8 cellular contexts compared by ENCODE assay signal in the genomic region with DNA sequence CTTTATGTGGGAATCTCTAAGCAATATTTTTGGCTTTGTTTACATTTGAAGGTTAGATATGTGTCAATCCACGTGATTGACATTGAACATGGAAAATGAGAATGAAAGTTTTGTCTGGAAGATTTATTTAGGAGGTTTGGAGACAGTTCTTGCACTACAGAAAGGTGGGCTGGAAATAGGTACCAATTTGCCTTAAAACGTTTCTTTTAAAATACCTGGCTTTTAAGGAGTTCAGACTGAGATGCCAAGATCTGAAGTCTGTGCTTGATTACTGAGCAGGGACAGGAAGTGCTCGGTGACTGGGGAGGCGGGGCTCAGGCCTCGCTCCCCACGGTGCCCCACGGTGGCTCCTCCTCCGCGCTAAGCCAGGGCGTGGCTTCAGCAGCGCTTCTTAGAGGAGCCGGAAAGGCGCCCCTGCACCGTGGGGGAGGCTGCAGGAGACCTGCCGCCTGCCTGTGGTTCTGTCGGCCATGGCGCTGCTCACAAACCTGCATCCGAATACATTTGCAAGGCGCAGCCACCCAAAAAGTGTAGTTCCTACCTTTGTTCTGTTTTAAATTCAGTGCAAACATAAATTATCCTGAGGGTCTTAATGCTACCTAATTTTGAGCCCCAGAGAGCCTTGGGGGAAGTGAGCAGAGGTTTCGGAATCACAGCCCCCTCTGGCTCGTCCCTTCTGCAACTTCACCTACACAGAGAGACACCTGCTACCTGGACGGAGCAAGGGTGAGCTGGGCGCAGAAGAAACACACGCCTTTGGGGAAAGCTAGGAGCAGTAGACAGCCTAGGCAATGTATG. TPM values are rescaled to one million over a fixed set of nuclear protein-coding genes. Genes with fewer than 3 reads are reported as not detected.
DNase-seq lines count a peak whose midpoint lies in the region; ATAC-seq and TF ChIP-seq lines count a peak whose summit lies in the region.

No MANE protein-coding gene starts in this region.

- no peaks in the 10 kb centered on the region for H3K79me2 ChIP-seq in fibroblast of lung (ENCODE audit: control insufficient read depth, insufficient read depth, low read length)

- POLR2A ChIA-PET in naive thymus-derived CD4-positive, alpha-beta T cell (lab: Charles Lee), result interaction anchor here (0.6 to 11.8 kb wide), 19 partner anchors 10 to 191 kb away, joined by 3 to 202 read pairs (median 5); partner anchors contain the start of genes C9orf78, FNBP1, GPR107 and USP20

- peak overlapping the region; percentile 96 for H3K27ac Mint-ChIP-seq in activated T-cell treated with anti-CD3 and anti-CD28 coated beads, Interleukin-2, amount 50 U/mL, for 72 hours
- peak overlapping the region; percentile 97 to 100 (median 100) for H3K27ac Mint-ChIP-seq in naive thymus-derived CD4-positive, alpha-beta T cell
- H3K27ac Mint-ChIP-seq in stimulated activated naive B cell treated with anti-CD40 and anti-IgM and Interleukin-4, amounts not matched to agents 10 μg/mL and 1 μg/mL and 100 μg/mL, for 72 hours, result peak overlapping the region; percentile 99

- H3K27ac ChIP-seq in Peyer's patch, result peak overlapping the region; percentile 79 to 91 (median 84)
- no peak overlapping the region for H3K27ac ChIP-seq in fibroblast of lung (ENCODE audit: insufficient read depth, low read length)
- peak overlapping the region; percentile 99 for H3K27ac ChIP-seq in naive thymus-derived CD4-positive, alpha-beta T cell (ENCODE audit: low read depth, low read length)

- H3K4me2 ChIP-seq in fibroblast of lung (ENCODE audit: extremely low read depth, insufficient read depth, low read length), result peak overlapping the region; percentile 65

- H4K20me1 ChIP-seq in fibroblast of lung (ENCODE audit: control insufficient read depth, extremely low read depth, insufficient read depth, low read length), result no peaks in the 10 kb centered on the region

- peaks cover 8 to 36% (median 22%) of the 10 kb centered on the region in 4 donors for H3K4me1 ChIP-seq in Peyer's patch
- H3K4me1 ChIP-seq in fibroblast of lung (ENCODE audit: control insufficient read depth, extremely low read depth, insufficient read depth, low read length), result peaks cover 15% of the 10 kb centered on the region
- peaks cover 20 to 37% of the 10 kb centered on the region in 2 donors for H3K4me1 ChIP-seq in naive thymus-derived CD4-positive, alpha-beta T cell (ENCODE audit: control insufficient read depth in 2 of 2, insufficient read depth in 2 of 2, low read length in 2 of 2)

- no peaks in the 10 kb centered on the region for H3K27me3 Mint-ChIP-seq in activated T-cell treated with anti-CD3 and anti-CD28 coated beads, Interleukin-2, amount 50 U/mL, for 72 hours (ENCODE audit: low read depth)
- H3K27me3 Mint-ChIP-seq in naive thymus-derived CD4-positive, alpha-beta T cell, result peaks cover 0 to 4% (median 0%) of the 10 kb centered on the region in 5 donors
- no peaks in the 10 kb centered on the region for H3K27me3 Mint-ChIP-seq in stimulated activated naive B cell treated with anti-CD40 and anti-IgM and Interleukin-4, amounts not matched to agents 10 μg/mL and 1 μg/mL and 100 μg/mL, for 72 hours

- H3K36me3 ChIP-seq in Peyer's patch, result peaks cover 0 to 19% (median 0%) of the 10 kb centered on the region in 3 donors
- peaks cover 10% of the 10 kb centered on the region for H3K36me3 ChIP-seq in fibroblast of lung (ENCODE audit: control insufficient read depth, insufficient read depth, low read length)
- peaks cover 0 to 14% (median 0%) of the 10 kb centered on the region in 3 experiments for H3K36me3 ChIP-seq in naive thymus-derived CD4-positive, alpha-beta T cell (ENCODE audit: control insufficient read depth in 2 of 3, insufficient read depth in 3 of 3, low read length in 3 of 3)

- ATAC-seq in GM21423 (IDR thresholded peaks at IDR 0.05; ENCODE audit: unreplicated experiment), result peak; percentile 42
- ATAC-seq in activated T-cell treated with anti-CD3 and anti-CD28 coated beads, Interleukin-2, amount 50 U/mL, for 72 hours (replicated peaks in 1 of 2), result peak; percentile 46 to 54
- peak; percentile 69 for ATAC-seq in naive thymus-derived CD4-positive, alpha-beta T cell
- ATAC-seq in stimulated activated naive B cell treated with anti-CD40 and anti-IgM and Interleukin-4, amounts not matched to agents 10 μg/mL and 1 μg/mL and 100 μg/mL, for 72 hours (replicated peaks), result peak; percentile 49 to 55

- peak in 1 of 2 donors; percentile 48 for TF ChIP-seq POLR2A in Peyer's patch (IDR thresholded peaks at IDR 0.05)

- peaks cover 52% of the 10 kb centered on the region for H3K4me1 Mint-ChIP-seq in activated T-cell treated with anti-CD3 and anti-CD28 coated beads, Interleukin-2, amount 50 U/mL, for 72 hours (ENCODE audit: low read depth)
- H3K4me1 Mint-ChIP-seq in naive thymus-derived CD4-positive, alpha-beta T cell, result peaks cover 37 to 57% (median 48%) of the 10 kb centered on the region in 7 donors
- H3K4me1 Mint-ChIP-seq in stimulated activated naive B cell treated with anti-CD40 and anti-IgM and Interleukin-4, amounts not matched to agents 10 μg/mL and 1 μg/mL and 100 μg/mL, for 72 hours, result peaks cover 47 to 59% of the 10 kb centered on the region in 2 donors

- H3K9me3 ChIP-seq in Peyer's patch, result no peaks in the 10 kb centered on the region
- no peaks in the 10 kb centered on the region for H3K9me3 ChIP-seq in fibroblast of lung (ENCODE audit: control insufficient read depth, insufficient read depth, low read depth, low read length)
- no peaks in the 10 kb centered on the region for H3K9me3 ChIP-seq in naive thymus-derived CD4-positive, alpha-beta T cell (ENCODE audit: control insufficient read depth in 2 of 3, low read length in 3 of 3)

- H3K27me3 ChIP-seq in Peyer's patch (no peaks in the 10 kb centered on the region), fibroblast of lung (ENCODE audit: control insufficient read depth, insufficient read depth, low read length) (no peaks in the 10 kb centered on the region)
- H3K27me3 ChIP-seq in naive thymus-derived CD4-positive, alpha-beta T cell (ENCODE audit: control insufficient read depth in 2 of 2, insufficient read depth in 2 of 2, low read length in 2 of 2), result no peaks in the 10 kb centered on the region

- no peaks in the 10 kb centered on the region for H3K9me3 Mint-ChIP-seq in activated T-cell treated with anti-CD3 and anti-CD28 coated beads, Interleukin-2, amount 50 U/mL, for 72 hours
- H3K9me3 Mint-ChIP-seq in naive thymus-derived CD4-positive, alpha-beta T cell, result peaks cover 0 to 14% (median 0%) of the 10 kb centered on the region in 11 donors
- peaks cover under 1 to 1% of the 10 kb centered on the region in 2 donors for H3K9me3 Mint-ChIP-seq in stimulated activated naive B cell treated with anti-CD40 and anti-IgM and Interleukin-4, amounts not matched to agents 10 μg/mL and 1 μg/mL and 100 μg/mL, for 72 hours

- TF ChIP-seq EP300 in Ishikawa (IDR thresholded peaks at IDR 0.05; ENCODE audit: borderline replicate concordance), result no peak

- no peak for TF ChIP-seq RAD21 in Ishikawa (IDR thresholded peaks at IDR 0.05; ENCODE audit: low read depth)

- peak overlapping the region; percentile 16 for H3K9ac ChIP-seq in fibroblast of lung (ENCODE audit: insufficient read depth, low read length)

- peak overlapping the region; percentile 87 for H3K4me3 Mint-ChIP-seq in activated T-cell treated with anti-CD3 and anti-CD28 coated beads, Interleukin-2, amount 50 U/mL, for 72 hours
- peak overlapping the region; percentile 85 to 98 (median 94) for H3K4me3 Mint-ChIP-seq in naive thymus-derived CD4-positive, alpha-beta T cell
- peak overlapping the region; percentile 86 to 91 for H3K4me3 Mint-ChIP-seq in stimulated activated naive B cell treated with anti-CD40 and anti-IgM and Interleukin-4, amounts not matched to agents 10 μg/mL and 1 μg/mL and 100 μg/mL, for 72 hours

- H3K4me3 ChIP-seq in Peyer's patch (peak overlapping the region; percentile 36 to 53 (median 41)), fibroblast of lung (replicated peaks in 1 of 4; ENCODE audit: control extremely low read depth in 1 of 4, insufficient read depth in 1 of 4, low read depth in 3 of 4, low read length in 4 of 4) (peak overlapping the region in 2 of 4 experiments; percentile 7 to 33)
- peak overlapping the region; percentile 58 for H3K4me3 ChIP-seq in naive thymus-derived CD4-positive, alpha-beta T cell (ENCODE audit: low read length)

- TF ChIP-seq CTCF in Peyer's patch (IDR thresholded peaks at IDR 0.05), result no peak
- no peak for TF ChIP-seq CTCF in fibroblast of lung (conservative IDR thresholded peaks at IDR 0.05 in 1 of 2, IDR thresholded peaks at IDR 0.05 in 1 of 2; ENCODE audit: low read depth in 1 of 2, low read length in 2 of 2)

- DNase-seq in COR-L47 (lab: John Stamatoyannopoulos, UW) (peak; percentile 95), Peyer's patch (peak; percentile 94 to 98 (median 96)), fibroblast of lung (ENCODE audit: low read depth in 2 of 2) (peak; percentile 71 to 77)
- DNase-seq in activated T-cell treated with anti-CD3 and anti-CD28 coated beads, Interleukin-2, amount 50 U/mL, for 72 hours, result peak; percentile 96 to 98
- DNase-seq in naive thymus-derived CD4-positive, alpha-beta T cell, result peak; percentile 86 to 97 (median 96)
- peak; percentile 92 for DNase-seq in stimulated activated naive B cell treated with anti-CD40 and anti-IgM and Interleukin-4, amounts not matched to agents 10 μg/mL and 1 μg/mL and 100 μg/mL, for 72 hours

- intact Hi-C loops in naive thymus-derived CD4-positive, alpha-beta T cell (cut with micrococcal nuclease), result loop anchor here (1.0 to 5.0 kb wide), 16 partner anchors 15 to 472 kb away; partner anchors contain the start of genes C9orf78 (in 2 of the 2), TOR1A (in 2 of the 2), USP20 (in 2 of the 2) and FNBP1 (in 1 of the 2)

- CTCF ChIA-PET in naive thymus-derived CD4-positive, alpha-beta T cell (lab: Charles Lee), result interaction anchor here (0.6 to 2.5 kb wide), 19 partner anchors 9 to 216 kb away, joined by 3 to 10 read pairs (median 4); partner anchors contain the start of genes C9orf78 and USP20

- peak overlapping the region; percentile 44 for H2AFZ ChIP-seq in fibroblast of lung (ENCODE audit: low read length)

- peaks cover 4 to 15% of the 10 kb centered on the region in 2 donors for H3K36me3 Mint-ChIP-seq in activated T-cell treated with anti-CD3 and anti-CD28 coated beads, Interleukin-2, amount 50 U/mL, for 72 hours (ENCODE audit: insufficient read depth in 2 of 2)
- peaks cover 0 to 22% (median 6%) of the 10 kb centered on the region in 5 donors for H3K36me3 Mint-ChIP-seq in naive thymus-derived CD4-positive, alpha-beta T cell
- H3K36me3 Mint-ChIP-seq in stimulated activated naive B cell treated with anti-CD40 and anti-IgM and Interleukin-4, amounts not matched to agents 10 μg/mL and 1 μg/mL and 100 μg/mL, for 72 hours, result peaks cover 39 to 63% of the 10 kb centered on the region in 2 donors

RNA-seq across cellular contexts. Expression of gene USP20, which starts 49.2 kb away (rescaled TPM):
- total RNA-seq in Peyer's patch (10 to 100 TPM; 15.8 to 36.3 (median 22.6) TPM), fibroblast of lung (7.4 and 12.9 TPM in 2 replicates)
- 10 to 100 TPM; 74.4 to 77.9 TPM for total RNA-seq in activated T-cell treated with anti-CD3 and anti-CD28 coated beads, Interleukin-2, amount 50 U/mL, for 72 hours
- polyA plus RNA-seq in fibroblast of lung, result 6.7 and 6.8 TPM in 2 replicates
- 8.8 and 10.5 TPM in 2 replicates for polyA plus RNA-seq in fibroblast of lung (2012)
- 17.6 and 22.8 TPM in 2 replicates for polyA minus RNA-seq in fibroblast of lung (ENCODE audit: low replicate concordance)
- total RNA-seq in naive thymus-derived CD4-positive, alpha-beta T cell, result 100 to 1,000 TPM in 3 of 5 experiments, 10 to 100 TPM in 2; 94.9 to 156 (median 118) TPM
- polyA plus RNA-seq in naive thymus-derived CD4-positive, alpha-beta T cell, result 10 to 100 TPM; 41.0 to 87.2 TPM

RNA-seq across cellular contexts. Expression of gene C9orf78, which starts 49.3 kb away (rescaled TPM):
- total RNA-seq in Peyer's patch (10 to 100 TPM; 30.2 to 42.2 (median 36.2) TPM), fibroblast of lung (39.8 TPM in 2 replicates)
- total RNA-seq in activated T-cell treated with anti-CD3 and anti-CD28 coated beads, Interleukin-2, amount 50 U/mL, for 72 hours, result 10 to 100 TPM; 44.6 to 51.7 TPM
- polyA plus RNA-seq in fibroblast of lung, result 88.6 and 92.6 TPM in 2 replicates
- 49.4 and 59.3 TPM in 2 replicates for polyA plus RNA-seq in fibroblast of lung (2012)
- 3.4 and 7.2 TPM in 2 replicates for polyA minus RNA-seq in fibroblast of lung (ENCODE audit: low replicate concordance)
- total RNA-seq in naive thymus-derived CD4-positive, alpha-beta T cell, result 100 to 1,000 TPM in 2 of 5 experiments, 10 to 100 TPM in 3; 66.2 to 118 (median 95.8) TPM
- polyA plus RNA-seq in naive thymus-derived CD4-positive, alpha-beta T cell, result 100 to 1,000 TPM; 175 to 234 TPM
